Comparison of ENCODE assay signal across 1 cellular context in the genomic region with DNA sequence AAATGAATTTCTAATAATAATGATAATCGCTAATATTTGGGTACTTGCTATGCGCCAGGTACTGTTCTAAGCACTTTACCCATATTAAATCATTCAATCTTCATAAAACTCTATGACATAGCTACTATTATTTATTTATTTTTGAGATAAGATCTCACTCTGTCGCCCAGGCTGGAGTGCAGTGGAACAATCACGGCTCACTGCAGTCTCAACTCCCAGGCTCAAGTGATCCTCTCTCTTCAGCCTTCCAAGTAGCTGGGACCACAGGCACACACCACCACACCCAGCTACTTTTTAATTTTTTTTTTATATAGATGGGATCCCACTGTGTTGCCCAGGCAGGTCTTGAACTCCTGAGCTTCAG.
TF ChIP-seq lines count a peak whose summit lies in the region.

No MANE protein-coding gene starts in this region.

TF ChIP-seq in SK-N-SH treated with all-trans-retinoic acid at 6 μM for 48 hours, 23 proteins besides CTCF, POLR2A, EP300 and RAD21 (continued from another document):
- TF ChIP-seq POU6F1 (CRISPR knock-in tag; IDR thresholded peaks at IDR 0.05; ENCODE audit: borderline replicate concordance, low read depth) = no peak
- TF ChIP-seq, protein P1, sequence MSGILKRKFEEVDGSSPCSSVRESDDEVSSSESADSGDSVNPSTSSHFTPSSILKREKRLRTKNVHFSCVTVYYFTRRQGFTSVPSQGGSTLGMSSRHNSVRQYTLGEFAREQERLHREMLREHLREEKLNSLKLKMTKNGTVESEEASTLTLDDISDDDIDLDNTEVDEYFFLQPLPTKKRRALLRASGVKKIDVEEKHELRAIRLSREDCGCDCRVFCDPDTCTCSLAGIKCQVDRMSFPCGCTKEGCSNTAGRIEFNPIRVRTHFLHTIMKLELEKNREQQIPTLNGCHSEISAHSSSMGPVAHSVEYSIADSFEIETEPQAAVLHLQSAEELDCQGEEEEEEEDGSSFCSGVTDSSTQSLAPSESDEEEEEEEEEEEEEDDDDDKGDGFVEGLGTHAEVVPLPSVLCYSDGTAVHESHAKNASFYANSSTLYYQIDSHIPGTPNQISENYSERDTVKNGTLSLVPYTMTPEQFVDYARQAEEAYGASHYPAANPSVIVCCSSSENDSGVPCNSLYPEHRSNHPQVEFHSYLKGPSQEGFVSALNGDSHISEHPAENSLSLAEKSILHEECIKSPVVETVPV (CRISPR knock-in tag; IDR thresholded peaks at IDR 0.05) = no peak
